23 cellular contexts compared by ENCODE assay signal in genomic region chr1:167614851-167615250, GRCh38. TPM values are rescaled to one million over a fixed set of nuclear protein-coding genes. Genes with fewer than 3 reads are reported as not detected.
"Had no signal": no experiment of that assay in that cellular context is flagged by ENCODE, and none has a peak within 500 bp of the region (broad histone marks: within the 10 kb centered on the region; RNA-seq: fewer than 3 reads in every experiment).

No MANE protein-coding gene starts in this region.

- H3K27ac ChIP-seq: ascending aorta, body of pancreas, PC-9 had no signal

- ATAC-seq: activated T-cell treated with anti-CD3 and anti-CD28 coated beads, Interleukin-2, amount 50 U/mL, for 4 hours; body of pancreas had no signal

- H3K4me3 ChIP-seq: ascending aorta, body of pancreas, PC-9 had no signal

- H3K9me3 ChIP-seq: ascending aorta had no signal

- H3K27ac Mint-ChIP-seq: activated CD4-positive, alpha-beta memory T cell treated with anti-CD3 and anti-CD28 coated beads for 36 hours; activated CD4-positive, alpha-beta T cell treated with anti-CD3 and anti-CD28 coated beads, Interleukin-2, amount 10 ng/mL, durations not matched to agents 7 days and 5 days; activated naive CD4-positive, alpha-beta T cell treated with anti-CD3 and anti-CD28 coated beads, Interleukin-2, amount 10 ng/mL, durations not matched to agents 7 days and 5 days; T-helper 1 cell treated with Interleukin-12 subunit alpha and Interleukin-12 subunit beta and Interleukin-4 antibody, amounts not matched to agents 30 μg/mL and 1 μg/mL, for 36 hours had no signal

- H3K36me3 ChIP-seq: ascending aorta had no signal

- H2AFZ ChIP-seq: PC-9 had no signal

- H3K27me3 Mint-ChIP-seq: activated CD4-positive, alpha-beta memory T cell treated with anti-CD3 and anti-CD28 coated beads for 36 hours; activated naive CD4-positive, alpha-beta T cell treated with anti-CD3 and anti-CD28 coated beads, Interleukin-2, amount 10 ng/mL, durations not matched to agents 7 days and 5 days had no signal

- FAIRE-seq: bronchial epithelial cell had no signal

- H3K27me3 ChIP-seq: ascending aorta, body of pancreas had no signal

- DNase-seq: activated CD4-positive, alpha-beta memory T cell treated with anti-CD3 and anti-CD28 coated beads for 36 hours; activated CD4-positive, alpha-beta T cell treated with anti-CD3 and anti-CD28 coated beads, Interleukin-2, amount 10 ng/mL, durations not matched to agents 7 days and 5 days; activated CD4-positive, CD25-positive, alpha-beta regulatory T cell; activated CD8-positive, alpha-beta memory T cell treated with anti-CD3 and anti-CD28 coated beads for 24 hours; activated effector memory CD4-positive, alpha-beta T cell treated with anti-CD3 and anti-CD28 coated beads, Interleukin-2, amount 50 U/mL, for 16 hours; activated naive CD4-positive, alpha-beta T cell treated with anti-CD3 and anti-CD28 coated beads, Interleukin-2, amount 10 ng/mL, durations not matched to agents 7 days and 5 days; activated T-cell treated with anti-CD3 and anti-CD28 coated beads, Interleukin-2, amount 50 U/mL, for 4 hours; amniotic stem cell; body of pancreas; central memory CD4-positive, alpha-beta T cell; MM.1S; NCI-H1105 treated with DMSO at 0.1 percent for 48 hours; NCI-H1436 treated with DMSO at 0.1 percent for 48 hours; NCI-H187; NCI-H2081; NCI-H510A treated with DMSO at 0.1 percent for 48 hours; NCI-H69; PC-9; SHP77 treated with DMSO at 0.1 percent for 48 hours had no signal

- H3K4me3 Mint-ChIP-seq: activated CD4-positive, alpha-beta memory T cell treated with anti-CD3 and anti-CD28 coated beads for 36 hours; activated CD4-positive, alpha-beta T cell treated with anti-CD3 and anti-CD28 coated beads, Interleukin-2, amount 10 ng/mL, durations not matched to agents 7 days and 5 days; activated naive CD4-positive, alpha-beta T cell treated with anti-CD3 and anti-CD28 coated beads, Interleukin-2, amount 10 ng/mL, durations not matched to agents 7 days and 5 days; activated T-cell treated with anti-CD3 and anti-CD28 coated beads, Interleukin-2, amount 50 U/mL, for 4 hours; T-helper 1 cell treated with Interleukin-12 subunit alpha and Interleukin-12 subunit beta and Interleukin-4 antibody, amounts not matched to agents 30 μg/mL and 1 μg/mL, for 36 hours had no signal

- H3K9me3 Mint-ChIP-seq: activated T-cell treated with anti-CD3 and anti-CD28 coated beads, Interleukin-2, amount 50 U/mL, for 4 hours had no signal

- H3K4me1 ChIP-seq: body of pancreas had no signal

- H3K4me2 ChIP-seq: PC-9 had no signal

RNA-seq across cellular contexts. Expression of gene RCSD1, which starts 15.2 kb away (rescaled TPM):
- total RNA-seq: PC-9, SK-MEL-5 had no signal
